In the genomic region with DNA sequence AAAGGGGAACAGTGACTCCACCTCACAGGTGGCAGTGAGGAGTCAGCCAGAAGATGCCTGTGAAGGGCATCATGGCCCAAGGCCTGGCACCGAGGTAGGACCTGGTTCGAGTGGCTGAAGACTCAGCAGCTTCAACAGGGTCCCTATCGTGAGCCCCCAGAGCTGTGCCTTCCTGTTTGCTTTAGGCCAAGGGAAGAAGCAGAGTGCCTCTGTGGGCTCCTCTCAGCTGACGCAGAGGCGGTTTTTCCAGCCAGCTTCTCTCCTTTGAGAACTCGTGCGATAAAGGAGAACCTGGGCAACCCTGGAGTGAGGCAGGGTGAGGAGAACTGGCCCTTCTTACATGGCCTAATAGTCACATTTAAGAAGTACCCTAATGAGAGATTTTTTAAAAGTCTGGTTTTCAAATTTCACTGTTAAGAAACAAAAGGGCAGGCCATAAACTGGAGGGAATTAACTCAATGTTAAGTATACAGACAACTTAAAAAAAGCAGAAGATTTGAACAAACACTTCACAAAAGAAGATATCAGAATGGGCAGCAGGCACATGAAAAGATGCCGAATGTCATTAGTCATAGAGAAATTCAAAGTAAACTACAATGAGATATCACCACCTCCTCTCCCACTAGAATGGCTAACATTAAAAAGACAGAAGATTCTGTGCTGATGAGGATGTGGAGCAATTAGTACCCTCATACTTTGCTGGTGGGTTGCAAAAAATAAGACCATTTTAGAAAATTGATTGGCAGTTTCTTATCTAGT, we compare ENCODE assay signal across 2 cellular contexts.
TF ChIP-seq lines count a peak whose summit lies in the region.

No MANE protein-coding gene starts in this region.

TF ChIP-seq in HCT116, 20 proteins besides CTCF, POLR2A, EP300 and RAD21:
- TF ChIP-seq, protein P1, sequence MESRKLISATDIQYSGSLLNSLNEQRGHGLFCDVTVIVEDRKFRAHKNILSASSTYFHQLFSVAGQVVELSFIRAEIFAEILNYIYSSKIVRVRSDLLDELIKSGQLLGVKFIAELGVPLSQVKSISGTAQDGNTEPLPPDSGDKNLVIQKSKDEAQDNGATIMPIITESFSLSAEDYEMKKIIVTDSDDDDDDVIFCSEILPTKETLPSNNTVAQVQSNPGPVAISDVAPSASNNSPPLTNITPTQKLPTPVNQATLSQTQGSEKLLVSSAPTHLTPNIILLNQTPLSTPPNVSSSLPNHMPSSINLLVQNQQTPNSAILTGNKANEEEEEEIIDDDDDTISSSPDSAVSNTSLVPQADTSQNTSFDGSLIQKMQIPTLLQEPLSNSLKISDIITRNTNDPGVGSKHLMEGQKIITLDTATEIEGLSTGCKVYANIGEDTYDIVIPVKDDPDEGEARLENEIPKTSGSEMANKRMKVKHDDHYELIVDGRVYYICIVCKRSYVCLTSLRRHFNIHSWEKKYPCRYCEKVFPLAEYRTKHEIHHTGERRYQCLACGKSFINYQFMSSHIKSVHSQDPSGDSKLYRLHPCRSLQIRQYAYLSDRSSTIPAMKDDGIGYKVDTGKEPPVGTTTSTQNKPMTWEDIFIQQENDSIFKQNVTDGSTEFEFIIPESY (IDR thresholded peaks at IDR 0.05; ENCODE audit: extremely low read depth, insufficient replicate concordance, low read length), result no peak
- TF ChIP-seq ZFX (IDR thresholded peaks at IDR 0.05) (peak; percentile 30; the same call in 1 of the 2 replicates), TCF7L2 (IDR thresholded peaks at IDR 0.05; ENCODE audit: borderline replicate concordance, extremely low read depth, insufficient read depth, insufficient read length) (peak; percentile 93)
TF ChIP-seq in HCT116: peak in this region for 2.

TF ChIP-seq in K562, 482 proteins besides CTCF, POLR2A, EP300 and RAD21:
- TF ChIP-seq ZNF583 (CRISPR knock-in tag; IDR thresholded peaks at IDR 0.05) (no peak), ARID1B (IDR thresholded peaks at IDR 0.05) (0 out of 2 replicates have a peak, but pooled peaks have one; percentile 40), CBFA2T3 (IDR thresholded peaks at IDR 0.05) (peak; percentile 39)
- TF ChIP-seq, protein P2, sequence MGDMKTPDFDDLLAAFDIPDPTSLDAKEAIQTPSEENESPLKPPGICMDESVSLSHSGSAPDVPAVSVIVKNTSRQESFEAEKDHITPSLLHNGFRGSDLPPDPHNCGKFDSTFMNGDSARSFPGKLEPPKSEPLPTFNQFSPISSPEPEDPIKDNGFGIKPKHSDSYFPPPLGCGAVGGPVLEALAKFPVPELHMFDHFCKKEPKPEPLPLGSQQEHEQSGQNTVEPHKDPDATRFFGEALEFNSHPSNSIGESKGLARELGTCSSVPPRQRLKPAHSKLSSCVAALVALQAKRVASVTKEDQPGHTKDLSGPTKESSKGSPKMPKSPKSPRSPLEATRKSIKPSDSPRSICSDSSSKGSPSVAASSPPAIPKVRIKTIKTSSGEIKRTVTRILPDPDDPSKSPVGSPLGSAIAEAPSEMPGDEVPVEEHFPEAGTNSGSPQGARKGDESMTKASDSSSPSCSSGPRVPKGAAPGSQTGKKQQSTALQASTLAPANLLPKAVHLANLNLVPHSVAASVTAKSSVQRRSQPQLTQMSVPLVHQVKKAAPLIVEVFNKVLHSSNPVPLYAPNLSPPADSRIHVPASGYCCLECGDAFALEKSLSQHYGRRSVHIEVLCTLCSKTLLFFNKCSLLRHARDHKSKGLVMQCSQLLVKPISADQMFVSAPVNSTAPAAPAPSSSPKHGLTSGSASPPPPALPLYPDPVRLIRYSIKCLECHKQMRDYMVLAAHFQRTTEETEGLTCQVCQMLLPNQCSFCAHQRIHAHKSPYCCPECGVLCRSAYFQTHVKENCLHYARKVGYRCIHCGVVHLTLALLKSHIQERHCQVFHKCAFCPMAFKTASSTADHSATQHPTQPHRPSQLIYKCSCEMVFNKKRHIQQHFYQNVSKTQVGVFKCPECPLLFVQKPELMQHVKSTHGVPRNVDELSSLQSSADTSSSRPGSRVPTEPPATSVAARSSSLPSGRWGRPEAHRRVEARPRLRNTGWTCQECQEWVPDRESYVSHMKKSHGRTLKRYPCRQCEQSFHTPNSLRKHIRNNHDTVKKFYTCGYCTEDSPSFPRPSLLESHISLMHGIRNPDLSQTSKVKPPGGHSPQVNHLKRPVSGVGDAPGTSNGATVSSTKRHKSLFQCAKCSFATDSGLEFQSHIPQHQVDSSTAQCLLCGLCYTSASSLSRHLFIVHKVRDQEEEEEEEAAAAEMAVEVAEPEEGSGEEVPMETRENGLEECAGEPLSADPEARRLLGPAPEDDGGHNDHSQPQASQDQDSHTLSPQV (IDR thresholded peaks at IDR 0.05), result peak; percentile 42; the same call in 1 of the 2 replicates
TF ChIP-seq in K562: peak in this region for 3.
